13 cellular contexts compared by ENCODE assay signal in genomic region chr1:43536196-43536863, GRCh38. TPM values are rescaled to one million over a fixed set of nuclear protein-coding genes. Genes with fewer than 3 reads are reported as not detected.
A peak's percentile ranks its signal among the peaks of the same experiment; 100 is the strongest.
DNase-seq lines count a peak whose midpoint lies in the region; FAIRE-seq and TF ChIP-seq lines count a peak whose summit lies in the region.
"Had no signal": no experiment of that assay in that cellular context is flagged by ENCODE, and none has a peak within 500 bp of the region (broad histone marks: within the 10 kb centered on the region; RNA-seq: fewer than 3 reads in every experiment).

No MANE protein-coding gene starts in this region.

- TF ChIP-seq POLR2A in Peyer's patch (IDR thresholded peaks at IDR 0.05) (no peak), GM12892 (IDR thresholded peaks at IDR 0.05; ENCODE audit: low read depth, low read length) (no peak)

- FAIRE-seq in GM12892 (lab: Jason Lieb, UNC) = no peak

- peaks cover 24% of the 10 kb centered on the region for H3K36me3 Mint-ChIP-seq in progenitor cell of endocrine pancreas (ENCODE audit: insufficient read depth)

- H3K36me3 ChIP-seq in H7 (replicated peaks; ENCODE audit: control insufficient read depth, insufficient read depth, low read length) = peaks cover 6% of the 10 kb centered on the region
- H3K36me3 ChIP-seq in Peyer's patch = peaks cover 0 to 12% (median 0%) of the 10 kb centered on the region in 3 donors
- H3K36me3 ChIP-seq: BE2C had no signal

- H3K27me3 ChIP-seq in H7 (ENCODE audit: control insufficient read depth, insufficient read depth, low read length) = no peaks in the 10 kb centered on the region; the same call in 1 of the 2 replicates
- H3K27me3 ChIP-seq in Peyer's patch = no peaks in the 10 kb centered on the region
- H3K27me3 ChIP-seq: BE2C had no signal

- H3K27ac Mint-ChIP-seq in progenitor cell of endocrine pancreas = peak overlapping the region; percentile 91
- H3K27ac Mint-ChIP-seq: activated CD8-positive, alpha-beta T cell treated with anti-CD3 and anti-CD28 coated beads for 36 hours; activated T-helper 17 cell treated with anti-CD3 and anti-CD28 coated beads, Interleukin-2, amount 50 U/mL, for 72 hours had no signal

- H3K4me3 Mint-ChIP-seq in progenitor cell of endocrine pancreas (ENCODE audit: low read depth) = peak overlapping the region; percentile 44
- H3K4me3 Mint-ChIP-seq: activated CD8-positive, alpha-beta T cell treated with anti-CD3 and anti-CD28 coated beads for 36 hours; activated T-helper 17 cell treated with anti-CD3 and anti-CD28 coated beads, Interleukin-2, amount 50 U/mL, for 72 hours had no signal

- H3K27ac ChIP-seq in Peyer's patch (peak overlapping the region in 3 of 4 donors; percentile 56 to 86 (median 84)), caudate nucleus (ENCODE audit: low read depth, low read length) (no peak overlapping the region)

- no peaks in the 10 kb centered on the region for H3K27me3 Mint-ChIP-seq in progenitor cell of endocrine pancreas

- DNase-seq in H7 (peak; percentile 50), Peyer's patch (peak in 1 of 3 donors; percentile 52), islet precursor cell (peak; percentile 94), progenitor cell of endocrine pancreas (ENCODE audit: low spot score, unreplicated experiment) (no peak), GM12892 (ENCODE audit: insufficient read length) (no peak), caudate nucleus (lab: John Stamatoyannopoulos, UW) (no peak), HuH-7.5 (ENCODE audit: low spot score) (no peak), NCI-H128 (lab: John Stamatoyannopoulos, UW; ENCODE audit: unreplicated experiment) (no peak)
- DNase-seq: activated CD8-positive, alpha-beta T cell treated with anti-CD3 and anti-CD28 coated beads for 36 hours; BE2C; DMS79; NCI-H187 had no signal

- H3K4me3 ChIP-seq in H7 (ENCODE audit: insufficient read depth, low read depth, low read length) (no peak overlapping the region), Peyer's patch (no peak overlapping the region)

- peaks cover 80% of the 10 kb centered on the region for H3K4me1 Mint-ChIP-seq in progenitor cell of endocrine pancreas (ENCODE audit: low read depth)

- H3K4me1 ChIP-seq in Peyer's patch = peaks cover 0 to 61% (median 5%) of the 10 kb centered on the region in 4 donors
- H3K4me1 ChIP-seq: BE2C had no signal

- H3K9me3 ChIP-seq in Peyer's patch = no peaks in the 10 kb centered on the region
- H3K9me3 ChIP-seq: BE2C had no signal

- TF ChIP-seq CTCF in Peyer's patch (IDR thresholded peaks at IDR 0.05) = no peak
- no peak for TF ChIP-seq CTCF in progenitor cell of endocrine pancreas (IDR thresholded peaks at IDR 0.05; ENCODE audit: unreplicated experiment)

- no peaks in the 10 kb centered on the region for H3K9me3 Mint-ChIP-seq in progenitor cell of endocrine pancreas (ENCODE audit: low read depth)
- H3K9me3 Mint-ChIP-seq: activated CD8-positive, alpha-beta T cell treated with anti-CD3 and anti-CD28 coated beads for 36 hours; activated T-helper 17 cell treated with anti-CD3 and anti-CD28 coated beads, Interleukin-2, amount 50 U/mL, for 72 hours had no signal

RNA-seq across cellular contexts. Expression of gene PTPRF, which starts 5.6 kb away (rescaled TPM):
- 64.1 and 79.8 TPM in 2 replicates for total RNA-seq in H7 (2014; rRNA removed; shearing (Covaris generic))
- total RNA-seq in Peyer's patch (100 to 1,000 TPM; 149 to 613 (median 528) TPM), progenitor cell of endocrine pancreas (482 and 520 TPM in 2 replicates)
- 1.3 TPM for polyA plus RNA-seq in GM12892 (2012; ENCODE audit: missing spikeins)

Comparison
In these comparisons a context has a peak if more than half of its experiments do, and no peak if none do; other contexts are left out.
1. DNase-seq: peak in H7 (single experiment) and islet precursor cell (single experiment); none in progenitor cell of endocrine pancreas (single experiment), GM12892 (single experiment), caudate nucleus (0 of 61), HuH-7.5 (single experiment) and NCI-H128 (single experiment).